In the genomic region with DNA sequence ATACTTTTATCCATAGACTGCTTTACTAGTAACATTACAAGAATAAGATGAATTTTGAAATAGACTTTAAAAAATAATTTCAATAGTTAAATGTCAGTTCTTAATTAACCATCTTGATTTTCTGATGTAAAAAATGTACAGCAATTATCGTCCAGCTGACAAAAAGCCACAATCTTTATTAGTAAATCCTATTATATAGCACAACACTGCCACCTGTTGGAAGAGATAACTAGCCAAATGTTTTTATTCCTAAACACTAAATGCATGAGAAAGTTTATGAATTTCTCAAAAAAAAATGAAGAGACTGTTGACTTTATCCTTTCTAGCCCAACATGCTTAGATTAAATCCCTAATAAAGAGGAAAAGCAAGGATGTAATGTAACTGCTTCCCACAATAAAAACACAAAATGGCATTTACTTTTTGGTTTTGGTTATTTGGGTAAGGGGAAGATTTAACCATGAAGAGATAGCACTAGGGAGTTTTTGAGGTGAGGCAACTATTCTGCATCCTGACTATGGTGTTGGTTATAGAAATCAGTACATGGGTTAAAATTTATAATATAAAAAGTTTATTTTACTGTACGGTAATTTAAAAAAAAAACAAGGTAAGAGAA, we compare ENCODE assay signal across 8 cellular contexts. TPM values are rescaled to one million over a fixed set of nuclear protein-coding genes. Genes with fewer than 3 reads are reported as not detected.
A peak's percentile ranks its signal among the peaks of the same experiment; 100 is the strongest.
DNase-seq lines count a peak whose midpoint lies in the region; ATAC-seq and TF ChIP-seq lines count a peak whose summit lies in the region.

No MANE protein-coding gene starts in this region.

- no peaks in the 10 kb centered on the region for H3K27me3 Mint-ChIP-seq in progenitor cell of endocrine pancreas

- H3K4me3 ChIP-seq in esophagus squamous epithelium, result no peak overlapping the region

- peaks cover 7% of the 10 kb centered on the region for H3K4me1 Mint-ChIP-seq in progenitor cell of endocrine pancreas (ENCODE audit: low read depth)

- H3K27ac Mint-ChIP-seq in progenitor cell of endocrine pancreas, result no peak overlapping the region

- no peak overlapping the region for H3K4me3 Mint-ChIP-seq in progenitor cell of endocrine pancreas (ENCODE audit: low read depth)

- H3K36me3 ChIP-seq in esophagus squamous epithelium, result no peaks in the 10 kb centered on the region

- 36 to 37% methylated on average over 2 of the region's 2 CpGs for WGBS in esophagus squamous epithelium, 2 donors

- H3K27ac ChIP-seq in esophagus squamous epithelium, result no peak overlapping the region

- peaks cover 6% of the 10 kb centered on the region for H3K36me3 Mint-ChIP-seq in progenitor cell of endocrine pancreas (ENCODE audit: insufficient read depth)

- TF ChIP-seq CTCF in esophagus squamous epithelium (IDR thresholded peaks at IDR 0.05), result peak; percentile 52 to 78 (median 70)
- peak; percentile 75 for TF ChIP-seq CTCF in progenitor cell of endocrine pancreas (IDR thresholded peaks at IDR 0.05; ENCODE audit: unreplicated experiment)

- H3K9me3 ChIP-seq in esophagus squamous epithelium, result no peaks in the 10 kb centered on the region

- H3K27me3 ChIP-seq in esophagus squamous epithelium, result no peaks in the 10 kb centered on the region

- intact Hi-C loops in esophagus squamous epithelium (cut with DNase I) (loop anchor here (10.0 kb wide), 1 partner anchor 114 kb away; no protein-coding TSS in a partner anchor), left colon (cut with DNase I, micrococcal nuclease) (loop anchor here in 1 of 2 donors (5.0 to 10.0 kb wide), 2 partner anchors 114 to 139 kb away; a partner anchor contains a TSS)

- peaks cover under 1% of the 10 kb centered on the region for H3K9me3 Mint-ChIP-seq in progenitor cell of endocrine pancreas (ENCODE audit: low read depth)

- DNase-seq in COR-L47 (lab: John Stamatoyannopoulos, UW) (peak; percentile 20), HT-29 (ENCODE audit: low spot score) (peak; percentile 86), RPMI8226 (peak; percentile 70), esophagus squamous epithelium (lab: John Stamatoyannopoulos, UW) (no peak), progenitor cell of endocrine pancreas (ENCODE audit: low spot score, unreplicated experiment) (no peak), left colon (no peak)
- DNase-seq in stimulated activated CD4-positive, alpha-beta T cell treated with anti-CD3 and anti-CD28 coated beads, Interleukin-12 subunit alpha, Interleukin-12 subunit beta, amount 100 ng/mL, for 4 hours, result no peak

- TF ChIP-seq POLR2A in esophagus squamous epithelium (IDR thresholded peaks at IDR 0.05), result no peak

- no peak for ATAC-seq in left colon
- no peak for ATAC-seq in HG02885 (IDR thresholded peaks at IDR 0.05; ENCODE audit: poor library complexity, unreplicated experiment)

- peaks cover 0 to 43% (median 3%) of the 10 kb centered on the region in 3 donors for H3K4me1 ChIP-seq in esophagus squamous epithelium

RNA-seq across cellular contexts. Expression of a gene that starts 8.0 kb away (rescaled TPM):
- 55.2 and 72.0 TPM in 2 replicates for total RNA-seq in HT-29 (2014; rRNA removed; shearing (Covaris generic))
- 10 to 100 TPM; 20.5 to 59.1 (median 42.3) TPM for total RNA-seq in esophagus squamous epithelium
- 85.1 and 85.3 TPM in 2 replicates for total RNA-seq in progenitor cell of endocrine pancreas
- total RNA-seq in left colon, result 10 to 100 TPM; 33.2 to 35.7 TPM

RNA-seq across cellular contexts. Expression of a gene that starts 37.2 kb away (rescaled TPM):
- total RNA-seq in HT-29 (2014; rRNA removed; shearing (Covaris generic)), result 0.73 and 2.0 TPM in 2 replicates
- total RNA-seq in esophagus squamous epithelium (10 to 100 TPM; 34.2 to 83.2 (median 60.4) TPM), progenitor cell of endocrine pancreas (20.3 and 22.4 TPM in 2 replicates), left colon (10 to 100 TPM in 1 of 2 donors, 1 to 10 TPM in 1; 2.9 to 18.0 TPM)

Comparison
In these comparisons a context has a peak if more than half of its experiments do, and no peak if none do; other contexts are left out.
1. DNase-seq: peak in COR-L47 (single experiment), HT-29 (single experiment) and RPMI8226 (single experiment); none in esophagus squamous epithelium (single experiment), progenitor cell of endocrine pancreas (single experiment), left colon (0 of 2) and stimulated activated CD4-positive, alpha-beta T cell treated with anti-CD3 and anti-CD28 coated beads, Interleukin-12 subunit alpha, Interleukin-12 subunit beta, amount 100 ng/mL, for 4 hours (single experiment).